ENCODE assay signal across 25 cellular contexts in genomic region chr4:127549521-127549920, GRCh38.
"Had no signal": no experiment of that assay in that cellular context is flagged by ENCODE, and none has a peak within 500 bp of the region (broad histone marks: within the 10 kb centered on the region; RNA-seq: fewer than 3 reads in every experiment).

No MANE protein-coding gene starts in this region.

- H3K9me3 Mint-ChIP-seq: activated CD8-positive, alpha-beta T cell treated with anti-CD3 and anti-CD28 coated beads for 36 hours; activated naive CD4-positive, alpha-beta T cell treated with anti-CD3 and anti-CD28 coated beads, Interleukin-2, amount 50 U/mL, for 24 hours; central memory CD8-positive, alpha-beta T cell; natural killer cell treated with Interleukin-12 subunit alpha and Interleukin-12 subunit beta and Interleukin-15 and Interleukin-18, amount 100 ng/mL, for 72 hours had no signal

- H3K27me3 Mint-ChIP-seq: activated B cell treated with CpG ODN at 0.5 μM for 24 hours; activated CD8-positive, alpha-beta T cell treated with anti-CD3 and anti-CD28 coated beads for 36 hours; central memory CD8-positive, alpha-beta T cell; dendritic cell treated with granulocyte-macrophage colony-stimulating factor and Interleukin-4, amounts not matched to agents 40 ng/mL and 50 ng/mL, for 4 days; natural killer cell treated with Interleukin-12 subunit alpha and Interleukin-12 subunit beta and Interleukin-15 and Interleukin-18, amount 100 ng/mL, for 72 hours had no signal

- H3K27ac Mint-ChIP-seq: activated B cell treated with CpG ODN at 0.5 μM for 24 hours; activated CD8-positive, alpha-beta T cell treated with anti-CD3 and anti-CD28 coated beads for 36 hours; activated naive CD4-positive, alpha-beta T cell treated with anti-CD3 and anti-CD28 coated beads, Interleukin-2, amount 50 U/mL, for 24 hours; dendritic cell treated with granulocyte-macrophage colony-stimulating factor and Interleukin-4, amounts not matched to agents 40 ng/mL and 50 ng/mL, for 4 days; immature natural killer cell; natural killer cell treated with Interleukin-12 subunit alpha and Interleukin-12 subunit beta and Interleukin-15 and Interleukin-18, amount 100 ng/mL, for 72 hours had no signal

- H3K9me3 ChIP-seq: adrenal gland, heart left ventricle, mucosa of descending colon, right atrium auricular region, vagina had no signal

- H3K4me1 ChIP-seq: adrenal gland, heart left ventricle, right atrium auricular region, vagina had no signal

- H3K4me1 Mint-ChIP-seq: activated B cell treated with CpG ODN at 0.5 μM for 24 hours; activated naive CD4-positive, alpha-beta T cell treated with anti-CD3 and anti-CD28 coated beads, Interleukin-2, amount 50 U/mL, for 24 hours; central memory CD8-positive, alpha-beta T cell; immature natural killer cell had no signal

- H3K27ac ChIP-seq: adrenal gland, heart left ventricle, right atrium auricular region, skin epidermis, tibial nerve, vagina had no signal

- H3K4me3 Mint-ChIP-seq: activated B cell treated with CpG ODN at 0.5 μM for 24 hours; activated CD8-positive, alpha-beta T cell treated with anti-CD3 and anti-CD28 coated beads for 36 hours; activated naive CD4-positive, alpha-beta T cell treated with anti-CD3 and anti-CD28 coated beads, Interleukin-2, amount 50 U/mL, for 24 hours; central memory CD8-positive, alpha-beta T cell; dendritic cell treated with granulocyte-macrophage colony-stimulating factor and Interleukin-4, amounts not matched to agents 40 ng/mL and 50 ng/mL, for 4 days; immature natural killer cell; natural killer cell treated with Interleukin-12 subunit alpha and Interleukin-12 subunit beta and Interleukin-15 and Interleukin-18, amount 100 ng/mL, for 72 hours had no signal

- H3K27me3 ChIP-seq: adrenal gland, heart left ventricle, right atrium auricular region, tibial nerve, vagina had no signal

- H3K36me3 ChIP-seq: adrenal gland, heart left ventricle, right atrium auricular region, tibial nerve, vagina had no signal

- H3K36me3 Mint-ChIP-seq: activated naive CD4-positive, alpha-beta T cell treated with anti-CD3 and anti-CD28 coated beads, Interleukin-2, amount 50 U/mL, for 24 hours; immature natural killer cell; natural killer cell treated with Interleukin-12 subunit alpha and Interleukin-12 subunit beta and Interleukin-15 and Interleukin-18, amount 100 ng/mL, for 72 hours had no signal

- H3K4me3 ChIP-seq: adrenal gland, heart left ventricle, mucosa of descending colon, right atrium auricular region, skin epidermis, tibial nerve, vagina had no signal

- DNase-seq: activated B cell treated with CpG ODN at 0.5 μM for 24 hours; activated CD4-positive, alpha-beta T cell treated with anti-CD3 and anti-CD28 coated beads for 48 hours; activated CD8-positive, alpha-beta memory T cell treated with anti-CD3 and anti-CD28 coated beads, Interleukin-2, amount 50 U/mL, for 4 hours; activated CD8-positive, alpha-beta T cell treated with anti-CD3 and anti-CD28 coated beads for 36 hours; activated effector memory CD4-positive, alpha-beta T cell treated with anti-CD3 and anti-CD28 coated beads, Interleukin-2, amount 50 U/mL, for 16 hours; activated T-cell treated with anti-CD3 and anti-CD28 coated beads, Interleukin-2, amount 50 U/mL, for 48 hours; adrenal gland; effector memory CD4-positive, alpha-beta T cell; heart left ventricle; immature natural killer cell; left colon; mucosa of descending colon; posterior cingulate gyrus; stimulated activated CD4-positive, alpha-beta T cell treated with anti-CD3 and anti-CD28 coated beads, Interleukin-15, amount 100 ng/mL, for 24 hours; stimulated activated CD4-positive, alpha-beta T cell treated with anti-CD3 and anti-CD28 coated beads, Interleukin-4, amount 100 ng/mL, for 24 hours; stimulated activated naive CD4-positive, alpha-beta T cell; substantia nigra had no signal

- ATAC-seq: activated CD8-positive, alpha-beta T cell treated with anti-CD3 and anti-CD28 coated beads for 36 hours; heart left ventricle; left colon; mucosa of descending colon; natural killer cell treated with Interleukin-12 subunit alpha and Interleukin-12 subunit beta and Interleukin-15 and Interleukin-18, amount 100 ng/mL, for 72 hours had no signal
